In the genomic region with DNA sequence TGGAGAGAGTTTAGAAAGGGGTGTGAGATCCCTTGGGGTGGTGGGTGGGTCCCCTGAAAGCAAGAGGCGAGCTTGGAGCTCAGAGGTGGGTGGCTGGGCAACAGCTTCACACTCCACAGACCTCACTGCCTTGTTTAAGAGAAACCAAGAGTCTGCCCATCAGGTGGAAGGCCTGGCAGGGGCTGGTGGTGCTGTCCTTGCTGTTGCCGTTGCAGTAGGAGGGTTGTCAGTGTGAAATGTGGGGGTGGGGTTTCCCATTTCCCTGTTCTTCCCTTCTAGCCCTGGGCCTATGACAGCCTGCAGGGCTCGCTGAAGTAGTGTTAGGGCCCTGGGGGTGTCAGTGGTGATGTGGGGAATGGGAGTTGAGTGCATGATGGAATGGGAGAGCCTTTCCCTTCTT, we compare ENCODE assay signal across 12 cellular contexts. TPM values are rescaled to one million over a fixed set of nuclear protein-coding genes. Genes with fewer than 3 reads are reported as not detected.
DNase-seq lines count a peak whose midpoint lies in the region; ATAC-seq and TF ChIP-seq lines count a peak whose summit lies in the region.
"Had no signal": no experiment of that assay in that cellular context is flagged by ENCODE, and none has a peak within 500 bp of the region (broad histone marks: within the 10 kb centered on the region; RNA-seq: fewer than 3 reads in every experiment).

No MANE protein-coding gene starts in this region.

- peak overlapping the region; percentile 56 for H3K4me3 Mint-ChIP-seq in activated CD4-positive, alpha-beta T cell treated with anti-CD3 and anti-CD28 coated beads, Interleukin-2, amount 10 ng/mL, durations not matched to agents 24 days and 14 days
- peak overlapping the region; percentile 11 for H3K4me3 Mint-ChIP-seq in activated T-helper 1 cell treated with anti-CD3 and anti-CD28 coated beads, Interleukin-12 subunit alpha, Interleukin-12 subunit beta, Interleukin-2, Interleukin-4 antibody, amounts not matched to agents 30 ng/mL and 10 ng/mL and 1 ng/mL, durations not matched to agents 14 hours and 24 hours and 36 hours

- peak overlapping the region in 1 of 3 donors; percentile 16 for H3K4me3 ChIP-seq in right lobe of liver
- H3K4me3 ChIP-seq: A549, HAP-1 had no signal

- H3K27ac ChIP-seq in right lobe of liver (peak overlapping the region; percentile 26 to 84 (median 60)), substantia nigra (ENCODE audit: low read depth, low read length, poor library complexity, severe bottlenecking) (peak overlapping the region; percentile 72)
- H3K27ac ChIP-seq: A549 had no signal

- no peak for TF ChIP-seq POLR2A in right lobe of liver (IDR thresholded peaks at IDR 0.05)

- H3K27ac Mint-ChIP-seq in activated CD4-positive, alpha-beta T cell treated with anti-CD3 and anti-CD28 coated beads, Interleukin-2, amount 10 ng/mL, durations not matched to agents 24 days and 14 days: peak overlapping the region; percentile 75
- peak overlapping the region; percentile 70 for H3K27ac Mint-ChIP-seq in activated T-helper 1 cell treated with anti-CD3 and anti-CD28 coated beads, Interleukin-12 subunit alpha, Interleukin-12 subunit beta, Interleukin-2, Interleukin-4 antibody, amounts not matched to agents 30 ng/mL and 10 ng/mL and 1 ng/mL, durations not matched to agents 14 hours and 24 hours and 36 hours

- H3K4me1 ChIP-seq in right lobe of liver: peaks cover 0 to 4% (median 1%) of the 10 kb centered on the region in 4 donors

- WGBS in right lobe of liver (ENCODE audit: insufficient coverage, low coverage, low lambda C conversion rate, missing lambda C conversion rate): no CpG with 5 or more reads among the region's 3 CpGs

- H3K9me3 Mint-ChIP-seq in activated CD4-positive, alpha-beta T cell treated with anti-CD3 and anti-CD28 coated beads, Interleukin-2, amount 10 ng/mL, durations not matched to agents 24 days and 14 days: no peaks in the 10 kb centered on the region
- H3K9me3 Mint-ChIP-seq in activated T-helper 1 cell treated with anti-CD3 and anti-CD28 coated beads, Interleukin-12 subunit alpha, Interleukin-12 subunit beta, Interleukin-2, Interleukin-4 antibody, amounts not matched to agents 30 ng/mL and 10 ng/mL and 1 ng/mL, durations not matched to agents 14 hours and 24 hours and 36 hours: no peaks in the 10 kb centered on the region

- ATAC-seq in right lobe of liver: no peak
- no peak for ATAC-seq in GM18498 (IDR thresholded peaks at IDR 0.05; ENCODE audit: unreplicated experiment)
- ATAC-seq: A549 had no signal

- no peak for DNase-seq in activated CD4-positive, alpha-beta T cell treated with anti-CD3 and anti-CD28 coated beads, Interleukin-2, amount 10 ng/mL, durations not matched to agents 24 days and 14 days
- no peak for DNase-seq in activated CD4-positive, alpha-beta T cell treated with anti-CD3 and anti-CD28 coated beads for 1 hour
- DNase-seq in activated T-helper 1 cell treated with anti-CD3 and anti-CD28 coated beads, Interleukin-12 subunit alpha, Interleukin-12 subunit beta, Interleukin-2, Interleukin-4 antibody, amounts not matched to agents 30 ng/mL and 10 ng/mL and 1 ng/mL, durations not matched to agents 14 hours and 24 hours and 36 hours (ENCODE audit: low spot score): no peak
- no peak for DNase-seq in right lobe of liver
- peak in 1 of 49 donors; percentile 15 for DNase-seq in substantia nigra (lab: John Stamatoyannopoulos, UW)
- DNase-seq in NCI-H524 (lab: John Stamatoyannopoulos, UW): no peak
- DNase-seq in HUDEP-2 (lab: John Stamatoyannopoulos, UW; ENCODE audit: unreplicated experiment in 76 of 76): no peak
- DNase-seq: activated CD8-positive, alpha-beta memory T cell treated with anti-CD3 and anti-CD28 coated beads for 24 hours; NCI-H774 had no signal

- H3K36me3 ChIP-seq in right lobe of liver: peaks cover 0 to 10% (median 0%) of the 10 kb centered on the region in 4 donors

- no peaks in the 10 kb centered on the region for H3K27me3 Mint-ChIP-seq in activated CD4-positive, alpha-beta T cell treated with anti-CD3 and anti-CD28 coated beads, Interleukin-2, amount 10 ng/mL, durations not matched to agents 24 days and 14 days
- H3K27me3 Mint-ChIP-seq in activated T-helper 1 cell treated with anti-CD3 and anti-CD28 coated beads, Interleukin-12 subunit alpha, Interleukin-12 subunit beta, Interleukin-2, Interleukin-4 antibody, amounts not matched to agents 30 ng/mL and 10 ng/mL and 1 ng/mL, durations not matched to agents 14 hours and 24 hours and 36 hours (ENCODE audit: insufficient read depth): no peaks in the 10 kb centered on the region

- H3K27me3 ChIP-seq in right lobe of liver: no peaks in the 10 kb centered on the region

- intact Hi-C loops in activated CD4-positive, alpha-beta T cell treated with anti-CD3 and anti-CD28 coated beads, Interleukin-2, amount 10 ng/mL, durations not matched to agents 24 days and 14 days (cut with micrococcal nuclease): loop anchor here (2.0 to 10.0 kb wide), 4 partner anchors 37 to 339 kb away; a partner anchor contains a TSS
- intact Hi-C loops in activated T-helper 1 cell treated with anti-CD3 and anti-CD28 coated beads, Interleukin-12 subunit alpha, Interleukin-12 subunit beta, Interleukin-2, Interleukin-4 antibody, amounts not matched to agents 30 ng/mL and 10 ng/mL and 1 ng/mL, durations not matched to agents 14 hours and 24 hours and 36 hours (cut with micrococcal nuclease): no loop called here
- intact Hi-C loops in right lobe of liver (cut with DNase I): no loop called here

- no peaks in the 10 kb centered on the region for H3K9me3 ChIP-seq in right lobe of liver
- H3K9me3 ChIP-seq: A549, HAP-1 had no signal

- peaks cover 30% of the 10 kb centered on the region for H3K36me3 Mint-ChIP-seq in activated CD4-positive, alpha-beta T cell treated with anti-CD3 and anti-CD28 coated beads, Interleukin-2, amount 10 ng/mL, durations not matched to agents 24 days and 14 days (ENCODE audit: low read depth)
- H3K36me3 Mint-ChIP-seq in activated T-helper 1 cell treated with anti-CD3 and anti-CD28 coated beads, Interleukin-12 subunit alpha, Interleukin-12 subunit beta, Interleukin-2, Interleukin-4 antibody, amounts not matched to agents 30 ng/mL and 10 ng/mL and 1 ng/mL, durations not matched to agents 14 hours and 24 hours and 36 hours (ENCODE audit: low read depth): peaks cover 22% of the 10 kb centered on the region

- peaks cover 54% of the 10 kb centered on the region for H3K4me1 Mint-ChIP-seq in activated CD4-positive, alpha-beta T cell treated with anti-CD3 and anti-CD28 coated beads, Interleukin-2, amount 10 ng/mL, durations not matched to agents 24 days and 14 days
- H3K4me1 Mint-ChIP-seq in activated T-helper 1 cell treated with anti-CD3 and anti-CD28 coated beads, Interleukin-12 subunit alpha, Interleukin-12 subunit beta, Interleukin-2, Interleukin-4 antibody, amounts not matched to agents 30 ng/mL and 10 ng/mL and 1 ng/mL, durations not matched to agents 14 hours and 24 hours and 36 hours (ENCODE audit: low read depth): peaks cover 66% of the 10 kb centered on the region

- TF ChIP-seq CTCF in right lobe of liver (IDR thresholded peaks at IDR 0.05): no peak

RNA-seq across cellular contexts. Expression of a gene that starts 4.1 kb away (rescaled TPM):
- total RNA-seq in activated CD4-positive, alpha-beta T cell treated with anti-CD3 and anti-CD28 coated beads, Interleukin-2, amount 10 ng/mL, durations not matched to agents 24 days and 14 days: 15.7 and 16.9 TPM in 2 replicates
- 17.0 and 17.8 TPM in 2 replicates for total RNA-seq in activated T-helper 1 cell treated with anti-CD3 and anti-CD28 coated beads, Interleukin-12 subunit alpha, Interleukin-12 subunit beta, Interleukin-2, Interleukin-4 antibody, amounts not matched to agents 30 ng/mL and 10 ng/mL and 1 ng/mL, durations not matched to agents 14 hours and 24 hours and 36 hours
- 10 to 100 TPM in 1 of 6 experiments, 1 to 10 TPM in 5; 3.9 to 11.8 (median 5.2) TPM for total RNA-seq in right lobe of liver

RNA-seq across cellular contexts. Expression of a gene that starts 20.4 kb away (rescaled TPM):
- total RNA-seq in activated CD4-positive, alpha-beta T cell treated with anti-CD3 and anti-CD28 coated beads, Interleukin-2, amount 10 ng/mL, durations not matched to agents 24 days and 14 days: 20.9 and 22.6 TPM in 2 replicates
- total RNA-seq in activated T-helper 1 cell treated with anti-CD3 and anti-CD28 coated beads, Interleukin-12 subunit alpha, Interleukin-12 subunit beta, Interleukin-2, Interleukin-4 antibody, amounts not matched to agents 30 ng/mL and 10 ng/mL and 1 ng/mL, durations not matched to agents 14 hours and 24 hours and 36 hours: 19.1 and 23.9 TPM in 2 replicates
- under 1 TPM; 0.11 to 1.00 (median 0.36) TPM for total RNA-seq in right lobe of liver

Comparison
In these comparisons a context has a peak if more than half of its experiments do, and no peak if none do; other contexts are left out.
1. RNA of a gene that starts 20.4 kb away (total RNA-seq): 20.9 to 22.6 TPM in activated CD4-positive, alpha-beta T cell treated with anti-CD3 and anti-CD28 coated beads, Interleukin-2, amount 10 ng/mL, durations not matched to agents 24 days and 14 days and 19.1 to 23.9 TPM in activated T-helper 1 cell treated with anti-CD3 and anti-CD28 coated beads, Interleukin-12 subunit alpha, Interleukin-12 subunit beta, Interleukin-2, Interleukin-4 antibody, amounts not matched to agents 30 ng/mL and 10 ng/mL and 1 ng/mL, durations not matched to agents 14 hours and 24 hours and 36 hours; 0.11 to 1.00 TPM in right lobe of liver; every median in the first group is over 10 times any median in the second.